In genomic region chr17:7687072-7687907, GRCh38 we compare ENCODE assay signal across 8 cellular contexts. TPM values are rescaled to one million over a fixed set of nuclear protein-coding genes. Genes with fewer than 3 reads are reported as not detected.
DNase-seq lines count a peak whose midpoint lies in the region; ATAC-seq, FAIRE-seq and TF ChIP-seq lines count a peak whose summit lies in the region.

TSS of gene TP53 (minus strand) at chr17:7687490. CDS start at chr17:7676594, 10,896 bp downstream.

- peak within 1 kb of the TSS; percentile 4 for H3K14ac ChIP-seq in H1 (ENCODE audit: insufficient read length)

- peak within 1 kb of the TSS; percentile 93 for H3K18ac ChIP-seq in H1 (ENCODE audit: extremely low read depth, low read length)

- peaks cover 25 to 60% of the 10 kb centered on the region in 2 experiments for H3K79me2 ChIP-seq in H1 (ENCODE audit: control insufficient read depth in 1 of 2, insufficient read depth in 2 of 2, low read length in 2 of 2)

- TF ChIP-seq EP300 in H1 (IDR thresholded peaks at IDR 0.05; ENCODE audit: borderline replicate concordance in 1 of 2, low read depth in 2 of 2, low read length in 2 of 2), result 0 out of 3 replicates have a peak, but pooled peaks of 1 of the 2 experiments have one; percentile 10

- TF ChIP-seq POLR2A in GM10847 (IDR thresholded peaks at IDR 0.05; ENCODE audit: extremely low read depth, insufficient read length) (peak; percentile 96), H1 (IDR thresholded peaks at IDR 0.05; ENCODE audit: control extremely low read depth in 1 of 2, low read depth in 2 of 2, low read length in 2 of 2) (peak; percentile 98 to 99)

- no peak within 1 kb of the TSS for H3K23ac ChIP-seq in H1 (ENCODE audit: insufficient read length)

- H3K9ac ChIP-seq in HUES48 (ENCODE audit: low read depth, low read length), result peak within 1 kb of the TSS; percentile 98
- H3K9ac ChIP-seq in H1 (replicated peaks in 1 of 4; ENCODE audit: extremely low read depth in 1 of 4, low read depth in 3 of 4, low read length in 3 of 4), result peak within 1 kb of the TSS; percentile 80 to 100 (median 98)

- peaks cover 13% of the 10 kb centered on the region for H3K79me1 ChIP-seq in H1 (ENCODE audit: low read depth, low read length)

- 0 out of 4 replicates have a peak, but pooled peaks of 1 of the 2 experiments have one; percentile 5 for TF ChIP-seq RAD21 in H1 (IDR thresholded peaks at IDR 0.05 in 1 of 2, conservative IDR thresholded peaks at IDR 0.05 in 1 of 2; ENCODE audit: low read depth in 2 of 2, low read length in 2 of 2)

- no peak within 1 kb of the TSS for H2AFZ ChIP-seq in H1 (ENCODE audit: low read length)

- H2AK5ac ChIP-seq in H1 (ENCODE audit: low read depth, low read length), result peak within 1 kb of the TSS; percentile 95

- H3K27ac ChIP-seq in HUES48 (ENCODE audit: low read depth, low read length) (peak within 1 kb of the TSS; percentile 99), H1 (ENCODE audit: low read depth, low read length) (peak within 1 kb of the TSS; percentile 99)

- peak within 1 kb of the TSS; percentile 80; the same call in 1 of the 2 replicates for H2BK12ac ChIP-seq in H1 (ENCODE audit: low read depth, low read length)

- WGBS in H1 (ENCODE audit: extremely low coverage in 1 of 2, insufficient coverage in 1 of 2, insufficient read length in 1 of 2, insufficient replicate concordance in 2 of 2, low coverage in 1 of 2, low lambda C conversion rate in 2 of 2, missing lambda C conversion rate in 1 of 2), 2 experiments, result 1 to 100% methylated on average over 1 to 30 of the region's 30 CpGs

- peak within 1 kb of the TSS; percentile 91 for H2BK120ac ChIP-seq in H1 (replicated peaks; ENCODE audit: low read depth, low read length)

- FAIRE-seq in H1 (lab: Jason Lieb, UNC), result peak; percentile 88

- peak within 1 kb of the TSS; percentile 63 for H3K56ac ChIP-seq in H1 (replicated peaks; ENCODE audit: insufficient read length, low read depth, low read length)

- H3K27me3 Mint-ChIP-seq in memory B cell, result no peaks in the 10 kb centered on the region

- H3K4me3 ChIP-seq in HUES48 (ENCODE audit: low read depth, low read length) (peak within 1 kb of the TSS; percentile 97), H1 (ENCODE audit: extremely low read depth in 1 of 4, insufficient read depth in 2 of 4, low read depth in 3 of 4, low read length in 4 of 4) (peak within 1 kb of the TSS; percentile 75 to 100 (median 94))

- peaks cover 5% of the 10 kb centered on the region for H3K36me3 Mint-ChIP-seq in memory B cell

- no peaks in the 10 kb centered on the region for H3K27me3 ChIP-seq in HUES48 (ENCODE audit: control insufficient read depth, insufficient read depth, low read length)
- H3K27me3 ChIP-seq in H1 (replicated peaks in 1 of 4; ENCODE audit: control insufficient read depth in 3 of 4, extremely low read depth in 1 of 4, insufficient read depth in 3 of 4, low read length in 3 of 4), result no peaks in the 10 kb centered on the region

- ATAC-seq in memory B cell (ENCODE audit: low read depth), result peak; percentile 51
- no peak for ATAC-seq in GM18870 (IDR thresholded peaks at IDR 0.05; ENCODE audit: unreplicated experiment)

- H4K91ac ChIP-seq in H1 (replicated peaks; ENCODE audit: insufficient read length, low read length), result peak within 1 kb of the TSS; percentile 93

- H3K4me1 Mint-ChIP-seq in memory B cell, result peaks cover 34% of the 10 kb centered on the region

- no peak within 1 kb of the TSS for H2BK20ac ChIP-seq in H1 (ENCODE audit: low read length)

- H3K4me3 Mint-ChIP-seq in memory B cell, result peak within 1 kb of the TSS; percentile 97

- peak within 1 kb of the TSS; percentile 91 for H4K5ac ChIP-seq in H1 (ENCODE audit: insufficient read length, low read depth, low read length)

- POLR2A ChIA-PET in H1 (lab: Charles Lee; ENCODE audit: partially characterized antibody), result interaction anchor here (0.6 to 58.0 kb wide), 34 partner anchors 9 to 536 kb away, joined by 3 to 2272 read pairs (median 5); partner anchors contain the start of genes ATP1B2, CD68, CNTROB and DNAH2

- peak within 1 kb of the TSS; percentile 84 to 91 for H3K4me2 ChIP-seq in H1 (ENCODE audit: insufficient read depth in 1 of 2, low read depth in 2 of 2, low read length in 2 of 2)

- peak within 1 kb of the TSS; percentile 99 for H3K27ac Mint-ChIP-seq in memory B cell

- peak in 1 of 3 experiments; percentile 9; a peak in 1 of 4 replicates for TF ChIP-seq CTCF in H1 (IDR thresholded peaks at IDR 0.05; ENCODE audit: control extremely low read depth in 1 of 3, insufficient read depth in 1 of 3, low read depth in 1 of 3, low read length in 3 of 3)

- H3K4me1 ChIP-seq in HUES48 (ENCODE audit: control insufficient read depth, insufficient read depth, low read length) (peaks cover 14% of the 10 kb centered on the region), H1 (replicated peaks in 1 of 4; ENCODE audit: control insufficient read depth in 3 of 4, insufficient read depth in 4 of 4, low read length in 3 of 4) (peaks cover 0 to 11% (median 4%) of the 10 kb centered on the region in 4 experiments; a peak in 4 of 7 replicates)

- H4K20me1 ChIP-seq in H1 (replicated peaks in 1 of 2; ENCODE audit: control insufficient read depth in 1 of 2, insufficient read depth in 2 of 2, low read length in 2 of 2), result peaks cover 7 to 10% of the 10 kb centered on the region in 2 experiments

- peaks cover 26% of the 10 kb centered on the region for H3K36me3 ChIP-seq in HUES48 (ENCODE audit: control insufficient read depth, insufficient read depth, low read length)
- peaks cover 0 to 4% (median 0%) of the 10 kb centered on the region in 4 experiments; a peak in 2 of 8 replicates for H3K36me3 ChIP-seq in H1 (ENCODE audit: control insufficient read depth in 2 of 4, insufficient read depth in 4 of 4, low read length in 3 of 4)

- peak within 1 kb of the TSS; percentile 99; the same call in 1 of the 2 replicates for H4K8ac ChIP-seq in H1 (ENCODE audit: extremely low read depth, insufficient read depth, low read length)

- no peak within 1 kb of the TSS; the same call in 1 of the 2 replicates for H2BK15ac ChIP-seq in H1 (ENCODE audit: low read length)

- H3K23me2 ChIP-seq in H1 (ENCODE audit: low read depth, low read length), result peaks cover 16% of the 10 kb centered on the region

- no peaks in the 10 kb centered on the region for H3K9me3 Mint-ChIP-seq in memory B cell

- peak; percentile 95 for DNase-seq in NOMO-1 treated with dmso at 0.1 percent for 144 hours (lab: John Stamatoyannopoulos, UW; ENCODE audit: unreplicated experiment)
- peak; percentile 75 to 84 for DNase-seq in activated CD8-positive, alpha-beta memory T cell treated with anti-CD3 and anti-CD28 coated beads for 4 hours (ENCODE audit: low read depth in 2 of 2)
- DNase-seq in H1 (ENCODE audit: low read depth in 1 of 2, low spot score in 2 of 2), result peak in 1 of 2 experiments; percentile 93
- DNase-seq in memory B cell (ENCODE audit: low spot score in 2 of 2), result peak; percentile 84 to 85
- DNase-seq in stimulated activated CD4-positive, alpha-beta T cell treated with anti-CD3 and anti-CD28 coated beads, TNF-alpha, amount 100 ng/mL, for 48 hours (ENCODE audit: low read depth in 3 of 3), result peak; percentile 68 to 84 (median 78)

- H3K4ac ChIP-seq in H1 (replicated peaks; ENCODE audit: insufficient read length, low read depth, low read length), result peak within 1 kb of the TSS; percentile 82

- H2BK5ac ChIP-seq in H1 (ENCODE audit: low read depth, low read length), result peak within 1 kb of the TSS; percentile 99

- H3K9me3 ChIP-seq in HUES48 (ENCODE audit: control insufficient read depth, insufficient read depth, low read length), result no peaks in the 10 kb centered on the region
- H3K9me3 ChIP-seq in H1 (ENCODE audit: insufficient read depth in 2 of 2, low read depth in 1 of 2, low read length in 1 of 2), result no peaks in the 10 kb centered on the region

- CTCF ChIA-PET in H1 (lab: Charles Lee; ENCODE audit: partially characterized antibody), result interaction anchor here (0.5 to 11.3 kb wide), 43 partner anchors 12 to 358 kb away, joined by 3 to 199 read pairs (median 5); partner anchors contain the start of genes ATP1B2, CD68, DNAH2 and EFNB3

TF ChIP-seq in H1, 55 proteins besides CTCF, POLR2A, EP300 and RAD21 (continues in another document):
- 0 out of 2 replicates have a peak, but pooled peaks have one; percentile 49 for TF ChIP-seq CREB1 (IDR thresholded peaks at IDR 0.05)
- no peak for TF ChIP-seq BACH1 (IDR thresholded peaks at IDR 0.05; ENCODE audit: low read length)
- TF ChIP-seq ZNF274 (IDR thresholded peaks at IDR 0.05; ENCODE audit: borderline replicate concordance, extremely low read depth, low read length), result no peak
- no peak for TF ChIP-seq MAFK (IDR thresholded peaks at IDR 0.05; ENCODE audit: low read depth, low read length)
- no peak for TF ChIP-seq KDM5A (IDR thresholded peaks at IDR 0.05; ENCODE audit: low read length)
- TF ChIP-seq CHD1 (IDR thresholded peaks at IDR 0.05; ENCODE audit: low read depth, low read length), result peak; percentile 22; the same call in 1 of the 2 replicates
- no peak for TF ChIP-seq KDM1A (IDR thresholded peaks at IDR 0.05; ENCODE audit: borderline replicate concordance, low read length)
- TF ChIP-seq GTF2F1 (IDR thresholded peaks at IDR 0.05; ENCODE audit: borderline replicate concordance, low read depth, low read length), result no peak
- TF ChIP-seq SP1 (IDR thresholded peaks at IDR 0.05; ENCODE audit: low read depth, low read length), result peak; percentile 85
- no peak for TF ChIP-seq POU5F1 (IDR thresholded peaks at IDR 0.05; ENCODE audit: low read depth, low read length)
- TF ChIP-seq GABPA (IDR thresholded peaks at IDR 0.05; ENCODE audit: borderline replicate concordance, insufficient read depth, low read length), result no peak
- TF ChIP-seq CBX5 (IDR thresholded peaks at IDR 0.05; ENCODE audit: low read depth, low read length), result no peak
- no peak for TF ChIP-seq SUZ12 (IDR thresholded peaks at IDR 0.05; ENCODE audit: low read length)
- peak in 1 of 2 experiments; percentile 44; a peak in 1 of 4 replicates for TF ChIP-seq HDAC2 (IDR thresholded peaks at IDR 0.05; ENCODE audit: borderline replicate concordance in 1 of 2, low read depth in 2 of 2, low read length in 2 of 2)
- TF ChIP-seq, protein P1, sequence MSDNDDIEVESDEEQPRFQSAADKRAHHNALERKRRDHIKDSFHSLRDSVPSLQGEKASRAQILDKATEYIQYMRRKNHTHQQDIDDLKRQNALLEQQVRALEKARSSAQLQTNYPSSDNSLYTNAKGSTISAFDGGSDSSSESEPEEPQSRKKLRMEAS (IDR thresholded peaks at IDR 0.05), result peak; percentile 97

RNA-seq across cellular contexts. Expression of gene TP53, which starts in this region (rescaled TPM):
- 198 and 210 TPM in 2 replicates for total RNA-seq in H1 (2021; fragmentation: NEBNext Ultra II Directional; extraction: Animal tissue kit (Norgen Biotek cat#: 25700))
- 143 and 149 TPM in 2 replicates for polyA plus RNA-seq in H1 (2011; rRNA removed)
- 84.3 TPM for polyA plus RNA-seq in H1 (2011; cell fraction: cytosol; rRNA removed)
- polyA plus RNA-seq in H1 (2011; cell fraction: nucleus; rRNA removed), result 102 TPM
- polyA plus RNA-seq in H1 (2012, experiment 1 of 2), result 174 to 217 TPM (median 194 TPM) in 4 replicates
- 263 TPM for polyA plus RNA-seq in H1 (2012, experiment 2 of 2)
- 192 TPM for polyA plus RNA-seq in H1 (2013, experiment 1 of 2)
- 190 TPM for polyA plus RNA-seq in H1 (2013, experiment 2 of 2)
- 136 TPM in 2 replicates for polyA minus RNA-seq in H1 (2011; rRNA and poly(A)+ RNA removed)
- 107 TPM for polyA minus RNA-seq in H1 (2011; cell fraction: cytosol; rRNA and poly(A)+ RNA removed)
- polyA minus RNA-seq in H1 (2011; cell fraction: nucleus; rRNA and poly(A)+ RNA removed), result 55.7 TPM
